1 cellular context compared by ENCODE assay signal in genomic region chr19:44180968-44181367, GRCh38.
TF ChIP-seq lines count a peak whose summit lies in the region.

No MANE protein-coding gene starts in this region.

TF ChIP-seq in HepG2, 621 proteins besides CTCF, POLR2A, EP300 and RAD21 (continued from another document):
- TF ChIP-seq ZNF318 (CRISPR knock-in tag; IDR thresholded peaks at IDR 0.05) (no peak), KDM5B (CRISPR knock-in tag; IDR thresholded peaks at IDR 0.05; ENCODE audit: borderline replicate concordance) (no peak), SP140L (CRISPR knock-in tag; IDR thresholded peaks at IDR 0.05; ENCODE audit: borderline replicate concordance) (no peak), RARA (CRISPR knock-in tag; IDR thresholded peaks at IDR 0.05) (no peak), ZNF350 (CRISPR knock-in tag; IDR thresholded peaks at IDR 0.05; ENCODE audit: borderline replicate concordance, low read depth) (no peak), KDM1A (CRISPR knock-in tag; IDR thresholded peaks at IDR 0.05) (no peak), ZNF343 (CRISPR knock-in tag; IDR thresholded peaks at IDR 0.05) (no peak)
